In the genomic region with DNA sequence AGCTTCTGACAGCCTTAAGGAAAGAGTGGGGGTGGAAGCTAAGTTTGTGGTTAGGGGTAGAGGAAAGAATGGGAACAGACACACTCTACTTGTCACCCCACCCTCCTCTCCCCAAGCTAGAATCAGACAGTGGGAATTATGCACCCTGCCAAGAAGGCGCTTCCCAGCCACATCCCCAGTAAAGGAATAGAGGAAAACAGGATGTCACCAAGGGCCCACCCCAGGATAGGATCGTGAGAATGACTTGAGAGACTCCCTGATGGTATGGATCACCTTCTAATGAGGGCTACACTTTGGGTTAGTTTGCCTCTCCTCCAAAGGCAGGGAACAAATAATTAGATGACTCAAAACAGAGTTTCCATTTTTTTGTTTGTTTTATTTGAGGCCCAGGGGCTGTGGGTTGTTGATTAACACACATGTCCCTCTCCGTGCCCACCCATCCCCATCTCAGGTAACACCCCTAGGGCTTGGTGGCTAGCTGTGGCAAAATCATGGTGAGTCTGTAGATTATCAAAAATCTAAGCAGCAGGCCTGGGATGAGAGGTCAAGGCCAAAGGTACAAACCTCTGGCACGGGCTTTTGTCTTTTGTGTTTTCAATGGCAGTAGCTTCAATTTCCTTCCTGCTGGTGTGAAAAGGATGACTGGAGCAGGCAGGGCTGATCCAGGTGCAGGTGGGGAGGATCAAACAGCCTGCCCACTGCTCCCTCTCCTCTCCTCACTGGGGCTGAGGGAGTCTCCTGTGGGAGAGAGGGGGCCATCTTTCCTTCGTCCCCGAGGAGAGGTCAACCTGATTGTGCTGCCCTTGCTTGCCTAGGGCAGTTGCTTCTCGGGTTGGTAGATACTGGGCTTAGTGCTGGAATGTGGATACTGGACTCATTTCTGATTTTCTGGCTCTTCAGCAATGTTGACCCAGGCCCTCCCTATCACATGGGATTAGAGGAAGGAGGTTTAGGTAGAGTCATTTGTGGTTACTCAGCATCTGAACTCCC, we compare ENCODE assay signal across 1 cellular context.
TF ChIP-seq lines count a peak whose summit lies in the region.

No MANE protein-coding gene starts in this region.

TF ChIP-seq in HepG2, 621 proteins besides CTCF, POLR2A, EP300 and RAD21 (continues in another document):
- TF ChIP-seq, protein P1, sequence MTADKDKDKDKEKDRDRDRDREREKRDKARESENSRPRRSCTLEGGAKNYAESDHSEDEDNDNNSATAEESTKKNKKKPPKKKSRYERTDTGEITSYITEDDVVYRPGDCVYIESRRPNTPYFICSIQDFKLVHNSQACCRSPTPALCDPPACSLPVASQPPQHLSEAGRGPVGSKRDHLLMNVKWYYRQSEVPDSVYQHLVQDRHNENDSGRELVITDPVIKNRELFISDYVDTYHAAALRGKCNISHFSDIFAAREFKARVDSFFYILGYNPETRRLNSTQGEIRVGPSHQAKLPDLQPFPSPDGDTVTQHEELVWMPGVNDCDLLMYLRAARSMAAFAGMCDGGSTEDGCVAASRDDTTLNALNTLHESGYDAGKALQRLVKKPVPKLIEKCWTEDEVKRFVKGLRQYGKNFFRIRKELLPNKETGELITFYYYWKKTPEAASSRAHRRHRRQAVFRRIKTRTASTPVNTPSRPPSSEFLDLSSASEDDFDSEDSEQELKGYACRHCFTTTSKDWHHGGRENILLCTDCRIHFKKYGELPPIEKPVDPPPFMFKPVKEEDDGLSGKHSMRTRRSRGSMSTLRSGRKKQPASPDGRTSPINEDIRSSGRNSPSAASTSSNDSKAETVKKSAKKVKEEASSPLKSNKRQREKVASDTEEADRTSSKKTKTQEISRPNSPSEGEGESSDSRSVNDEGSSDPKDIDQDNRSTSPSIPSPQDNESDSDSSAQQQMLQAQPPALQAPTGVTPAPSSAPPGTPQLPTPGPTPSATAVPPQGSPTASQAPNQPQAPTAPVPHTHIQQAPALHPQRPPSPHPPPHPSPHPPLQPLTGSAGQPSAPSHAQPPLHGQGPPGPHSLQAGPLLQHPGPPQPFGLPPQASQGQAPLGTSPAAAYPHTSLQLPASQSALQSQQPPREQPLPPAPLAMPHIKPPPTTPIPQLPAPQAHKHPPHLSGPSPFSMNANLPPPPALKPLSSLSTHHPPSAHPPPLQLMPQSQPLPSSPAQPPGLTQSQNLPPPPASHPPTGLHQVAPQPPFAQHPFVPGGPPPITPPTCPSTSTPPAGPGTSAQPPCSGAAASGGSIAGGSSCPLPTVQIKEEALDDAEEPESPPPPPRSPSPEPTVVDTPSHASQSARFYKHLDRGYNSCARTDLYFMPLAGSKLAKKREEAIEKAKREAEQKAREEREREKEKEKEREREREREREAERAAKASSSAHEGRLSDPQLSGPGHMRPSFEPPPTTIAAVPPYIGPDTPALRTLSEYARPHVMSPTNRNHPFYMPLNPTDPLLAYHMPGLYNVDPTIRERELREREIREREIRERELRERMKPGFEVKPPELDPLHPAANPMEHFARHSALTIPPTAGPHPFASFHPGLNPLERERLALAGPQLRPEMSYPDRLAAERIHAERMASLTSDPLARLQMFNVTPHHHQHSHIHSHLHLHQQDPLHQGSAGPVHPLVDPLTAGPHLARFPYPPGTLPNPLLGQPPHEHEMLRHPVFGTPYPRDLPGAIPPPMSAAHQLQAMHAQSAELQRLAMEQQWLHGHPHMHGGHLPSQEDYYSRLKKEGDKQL (CRISPR knock-in tag; IDR thresholded peaks at IDR 0.05; ENCODE audit: low read depth): peak; percentile 79
- TF ChIP-seq ZNF124 (CRISPR knock-in tag; IDR thresholded peaks at IDR 0.05) (no peak), ZNF251 (CRISPR knock-in tag; IDR thresholded peaks at IDR 0.05) (no peak), ZNF724P (CRISPR knock-in tag; IDR thresholded peaks at IDR 0.05; ENCODE audit: borderline replicate concordance) (peak; percentile 70; the same call in 1 of the 2 replicates), MLLT10 (CRISPR knock-in tag; IDR thresholded peaks at IDR 0.05) (no peak), REL (CRISPR knock-in tag; conservative IDR thresholded peaks at IDR 0.05) (no peak), ZNF644 (CRISPR knock-in tag; IDR thresholded peaks at IDR 0.05; ENCODE audit: low read depth) (peak; percentile 21; the same call in 1 of the 2 replicates), ZFP36 (IDR thresholded peaks at IDR 0.05; ENCODE audit: borderline replicate concordance, low read depth, low read length, partially characterized antibody) (peak; percentile 3), ZNF569 (CRISPR knock-in tag; IDR thresholded peaks at IDR 0.05; ENCODE audit: borderline replicate concordance) (no peak), BCL3 (CRISPR knock-in tag; IDR thresholded peaks at IDR 0.05) (peak; percentile 74; the same call in 1 of the 2 replicates), ZNF501 (CRISPR knock-in tag; IDR thresholded peaks at IDR 0.05) (peak; percentile 73; the same call in 1 of the 2 replicates), CENPT (CRISPR knock-in tag; IDR thresholded peaks at IDR 0.05; ENCODE audit: low read depth) (no peak), KIAA2018 (CRISPR knock-in tag; IDR thresholded peaks at IDR 0.05; ENCODE audit: borderline replicate concordance) (0 out of 2 replicates have a peak, but pooled peaks have one; percentile 9), ZNF564 (CRISPR knock-in tag; IDR thresholded peaks at IDR 0.05) (0 out of 2 replicates have a peak, but pooled peaks have one; percentile 10), ERF (CRISPR knock-in tag; IDR thresholded peaks at IDR 0.05) (peak; percentile 89), JUN (CRISPR knock-in tag; IDR thresholded peaks at IDR 0.05) (peak; percentile 70), ZNF772 (CRISPR knock-in tag; IDR thresholded peaks at IDR 0.05) (peak; percentile 77), ZNF780A (CRISPR knock-in tag; IDR thresholded peaks at IDR 0.05) (no peak), NFRKB (IDR thresholded peaks at IDR 0.05) (no peak), TARDBP (CRISPR knock-in tag; IDR thresholded peaks at IDR 0.05) (peak; percentile 89), ETV5 (CRISPR knock-in tag; IDR thresholded peaks at IDR 0.05; ENCODE audit: borderline replicate concordance) (peak; percentile 87), MEF2D (CRISPR knock-in tag; IDR thresholded peaks at IDR 0.05) (peak; percentile 93), PAWR (CRISPR knock-in tag; IDR thresholded peaks at IDR 0.05; ENCODE audit: borderline replicate concordance) (no peak), ZNF547 (CRISPR knock-in tag; IDR thresholded peaks at IDR 0.05) (peak; percentile 88; the same call in 1 of the 2 replicates), CBX2 (IDR thresholded peaks at IDR 0.05; ENCODE audit: low read depth, low read length) (no peak), CBX2 (CRISPR knock-in tag; IDR thresholded peaks at IDR 0.05; ENCODE audit: low read depth) (no peak), KDM1A (CRISPR knock-in tag; IDR thresholded peaks at IDR 0.05) (peak; percentile 77; the same call in 1 of the 2 replicates)
- TF ChIP-seq, protein P2, sequence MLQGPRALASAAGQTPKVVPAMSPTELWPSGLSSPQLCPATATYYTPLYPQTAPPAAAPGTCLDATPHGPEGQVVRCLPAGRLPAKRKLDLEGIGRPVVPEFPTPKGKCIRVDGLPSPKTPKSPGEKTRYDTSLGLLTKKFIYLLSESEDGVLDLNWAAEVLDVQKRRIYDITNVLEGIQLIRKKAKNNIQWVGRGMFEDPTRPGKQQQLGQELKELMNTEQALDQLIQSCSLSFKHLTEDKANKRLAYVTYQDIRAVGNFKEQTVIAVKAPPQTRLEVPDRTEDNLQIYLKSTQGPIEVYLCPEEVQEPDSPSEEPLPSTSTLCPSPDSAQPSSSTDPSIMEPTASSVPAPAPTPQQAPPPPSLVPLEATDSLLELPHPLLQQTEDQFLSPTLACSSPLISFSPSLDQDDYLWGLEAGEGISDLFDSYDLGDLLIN (CRISPR knock-in tag; IDR thresholded peaks at IDR 0.05; ENCODE audit: borderline replicate concordance): no peak
- TF ChIP-seq, protein P3, sequence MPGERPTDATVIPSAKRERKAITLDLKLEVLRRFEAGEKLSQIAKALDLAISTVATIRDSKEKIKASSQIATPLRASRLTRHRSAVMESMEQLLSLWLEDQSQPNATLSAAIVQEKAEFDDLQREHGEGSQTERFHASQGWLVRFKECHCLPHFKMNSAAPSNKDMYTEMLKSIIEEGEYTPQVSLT (CRISPR knock-in tag; IDR thresholded peaks at IDR 0.05; ENCODE audit: borderline replicate concordance, low read depth): no peak
- TF ChIP-seq, protein P4, sequence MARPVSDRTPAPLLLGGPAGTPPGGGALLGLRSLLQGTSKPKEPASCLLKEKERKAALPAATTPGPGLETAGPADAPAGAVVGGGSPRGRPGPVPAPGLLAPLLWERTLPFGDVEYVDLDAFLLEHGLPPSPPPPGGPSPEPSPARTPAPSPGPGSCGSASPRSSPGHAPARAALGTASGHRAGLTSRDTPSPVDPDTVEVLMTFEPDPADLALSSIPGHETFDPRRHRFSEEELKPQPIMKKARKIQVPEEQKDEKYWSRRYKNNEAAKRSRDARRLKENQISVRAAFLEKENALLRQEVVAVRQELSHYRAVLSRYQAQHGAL (CRISPR knock-in tag; IDR thresholded peaks at IDR 0.05; ENCODE audit: not compliant biosample characterization): no peak
- TF ChIP-seq, protein P5, sequence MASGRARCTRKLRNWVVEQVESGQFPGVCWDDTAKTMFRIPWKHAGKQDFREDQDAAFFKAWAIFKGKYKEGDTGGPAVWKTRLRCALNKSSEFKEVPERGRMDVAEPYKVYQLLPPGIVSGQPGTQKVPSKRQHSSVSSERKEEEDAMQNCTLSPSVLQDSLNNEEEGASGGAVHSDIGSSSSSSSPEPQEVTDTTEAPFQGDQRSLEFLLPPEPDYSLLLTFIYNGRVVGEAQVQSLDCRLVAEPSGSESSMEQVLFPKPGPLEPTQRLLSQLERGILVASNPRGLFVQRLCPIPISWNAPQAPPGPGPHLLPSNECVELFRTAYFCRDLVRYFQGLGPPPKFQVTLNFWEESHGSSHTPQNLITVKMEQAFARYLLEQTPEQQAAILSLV (CRISPR knock-in tag; IDR thresholded peaks at IDR 0.05; ENCODE audit: borderline replicate concordance): peak; percentile 63
- TF ChIP-seq, protein P6, sequence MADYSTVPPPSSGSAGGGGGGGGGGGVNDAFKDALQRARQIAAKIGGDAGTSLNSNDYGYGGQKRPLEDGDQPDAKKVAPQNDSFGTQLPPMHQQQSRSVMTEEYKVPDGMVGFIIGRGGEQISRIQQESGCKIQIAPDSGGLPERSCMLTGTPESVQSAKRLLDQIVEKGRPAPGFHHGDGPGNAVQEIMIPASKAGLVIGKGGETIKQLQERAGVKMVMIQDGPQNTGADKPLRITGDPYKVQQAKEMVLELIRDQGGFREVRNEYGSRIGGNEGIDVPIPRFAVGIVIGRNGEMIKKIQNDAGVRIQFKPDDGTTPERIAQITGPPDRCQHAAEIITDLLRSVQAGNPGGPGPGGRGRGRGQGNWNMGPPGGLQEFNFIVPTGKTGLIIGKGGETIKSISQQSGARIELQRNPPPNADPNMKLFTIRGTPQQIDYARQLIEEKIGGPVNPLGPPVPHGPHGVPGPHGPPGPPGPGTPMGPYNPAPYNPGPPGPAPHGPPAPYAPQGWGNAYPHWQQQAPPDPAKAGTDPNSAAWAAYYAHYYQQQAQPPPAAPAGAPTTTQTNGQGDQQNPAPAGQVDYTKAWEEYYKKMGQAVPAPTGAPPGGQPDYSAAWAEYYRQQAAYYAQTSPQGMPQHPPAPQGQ (CRISPR knock-in tag; IDR thresholded peaks at IDR 0.05; ENCODE audit: borderline replicate concordance): peak; percentile 21; the same call in 1 of the 2 replicates
